8 cellular contexts compared by ENCODE assay signal in the genomic region with DNA sequence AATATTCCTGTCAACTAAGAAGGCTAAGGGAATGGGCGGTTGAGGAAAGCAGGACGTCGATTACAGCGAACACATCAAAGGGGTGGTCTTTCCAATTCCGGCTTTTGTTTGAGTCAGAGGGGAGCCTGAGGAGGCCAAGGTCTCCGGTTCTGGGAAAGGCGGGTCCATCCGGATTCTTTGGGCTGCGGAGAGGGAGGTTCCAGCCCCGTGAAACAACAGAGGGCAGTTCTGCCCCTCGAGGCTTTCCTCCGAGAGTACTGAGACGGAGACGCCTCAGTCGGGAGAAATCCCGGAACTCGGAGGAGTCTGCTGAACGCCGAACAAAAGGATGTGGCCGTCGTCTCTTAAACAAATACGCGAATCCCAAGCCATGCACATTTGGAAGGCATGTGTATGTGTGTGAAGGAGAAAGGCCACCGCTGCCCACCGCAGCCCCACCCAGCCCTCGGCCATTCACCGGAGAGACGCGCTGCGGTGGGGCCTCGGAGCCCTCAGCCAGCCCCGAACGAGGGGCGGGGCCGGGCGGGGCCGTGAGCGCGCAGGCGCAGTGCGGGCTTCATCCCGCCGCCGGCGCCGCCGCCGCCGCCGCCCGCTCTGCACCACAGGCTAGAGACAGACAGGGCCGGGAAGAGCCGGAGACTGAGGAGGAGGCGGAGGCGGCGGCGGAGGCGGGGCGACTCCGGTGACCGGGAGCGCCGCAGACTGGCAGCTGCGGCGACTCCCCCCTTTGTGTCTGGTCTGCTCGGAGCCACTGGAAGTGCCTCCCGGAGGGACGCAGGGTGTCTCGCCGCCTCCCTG.
A peak's percentile ranks its signal among the peaks of the same experiment; 100 is the strongest.
DNase-seq lines count a peak whose midpoint lies in the region; ATAC-seq and TF ChIP-seq lines count a peak whose summit lies in the region.

A gene (plus strand): TSS at position 717 of the 798 bp plus-strand sequence. CDS start 1,148 bp downstream, outside the sequence.

- H3K9ac ChIP-seq in mucosa of rectum (ENCODE audit: low read depth in 1 of 2, low read length in 2 of 2), result peak within 1 kb of the TSS; percentile 92 to 93

- peak; percentile 92 for DNase-seq in D341Med (ENCODE audit: low spot score)
- DNase-seq in HuH-7.5 (ENCODE audit: low spot score), result peak; percentile 58
- DNase-seq in OCI-M1 (lab: John Stamatoyannopoulos, UW), result peak; percentile 95
- peak; percentile 91 for DNase-seq in activated T-cell treated with anti-CD3 and anti-CD28 coated beads, Interleukin-2, amount 50 U/mL, for 1 hour
- peak; percentile 90 to 94 for DNase-seq in erythroblast (lab: John Stamatoyannopoulos, UW)
- DNase-seq in stimulated activated CD8-positive, alpha-beta memory T cell treated with anti-CD3 and anti-CD28 coated beads, Interleukin-4, amount 100 ng/mL, for 4 hours (ENCODE audit: low read depth in 2 of 2, low spot score in 1 of 2), result peak; percentile 54 to 60

- no peaks in the 10 kb centered on the region for H3K9me3 ChIP-seq in mucosa of rectum (ENCODE audit: control insufficient read depth in 2 of 2, low read length in 2 of 2)

- peak; percentile 63 for ATAC-seq in GM21526 (IDR thresholded peaks at IDR 0.05; ENCODE audit: low FRiP score, unreplicated experiment)

- H3K4me3 ChIP-seq in mucosa of rectum (ENCODE audit: low read length in 2 of 2), result peak within 1 kb of the TSS; percentile 93 to 96

- peaks cover 4 to 9% of the 10 kb centered on the region in 2 donors for H3K4me1 ChIP-seq in mucosa of rectum (ENCODE audit: control insufficient read depth in 2 of 2, insufficient read depth in 2 of 2, low read length in 2 of 2)

- no peaks in the 10 kb centered on the region for H3K27me3 ChIP-seq in mucosa of rectum (ENCODE audit: control insufficient read depth in 2 of 2, insufficient read depth in 2 of 2, low read length in 2 of 2)

- H3K36me3 ChIP-seq in mucosa of rectum (ENCODE audit: control insufficient read depth in 2 of 2, insufficient read depth in 2 of 2, low read length in 2 of 2), result no peaks in the 10 kb centered on the region

- TF ChIP-seq POLR2A in erythroblast (IDR thresholded peaks at IDR 0.05; ENCODE audit: low read length), result peak; percentile 69

- H3K27ac ChIP-seq in mucosa of rectum (ENCODE audit: low read depth in 2 of 2, low read length in 2 of 2), result peak within 1 kb of the TSS; percentile 92 to 93

Comparison
In these comparisons a context has a peak if more than half of its experiments do, and no peak if none do; other contexts are left out.
1. Peak in every context shown above with its lines: DNase-seq, ATAC-seq, H3K4me3 ChIP-seq and H3K27ac ChIP-seq.